Comparison of ENCODE assay signal across 17 cellular contexts in the genomic region with DNA sequence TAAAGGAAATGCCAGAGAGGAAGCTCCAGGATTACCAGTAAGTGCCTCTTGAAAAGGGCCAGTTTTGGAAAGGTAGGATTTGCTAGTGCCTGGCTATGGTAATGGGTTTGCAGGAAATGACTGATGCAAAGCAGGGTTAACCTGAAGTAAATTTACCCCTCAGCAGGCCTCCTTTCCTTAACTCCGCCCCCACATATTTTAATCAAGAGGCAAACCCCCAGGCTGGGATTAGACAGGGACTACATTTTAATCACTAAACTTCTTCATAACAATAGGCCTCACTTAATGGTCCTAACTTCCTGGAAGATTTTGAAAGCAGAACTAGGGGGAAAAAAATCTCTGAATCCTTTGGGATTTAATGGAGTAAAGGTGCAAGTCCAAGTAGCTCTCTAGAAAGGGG. TPM values are rescaled to one million over a fixed set of nuclear protein-coding genes. Genes with fewer than 3 reads are reported as not detected.
DNase-seq lines count a peak whose midpoint lies in the region; ATAC-seq, FAIRE-seq and TF ChIP-seq lines count a peak whose summit lies in the region.
"Had no signal": no experiment of that assay in that cellular context is flagged by ENCODE, and none has a peak within 500 bp of the region (broad histone marks: within the 10 kb centered on the region; RNA-seq: fewer than 3 reads in every experiment).

No MANE protein-coding gene starts in this region.

- H3K9me3 ChIP-seq in A673 (ENCODE audit: low read depth, low read length, poor library complexity, severe bottlenecking), result no peaks in the 10 kb centered on the region
- no peaks in the 10 kb centered on the region for H3K9me3 ChIP-seq in HAP-1
- H3K9me3 ChIP-seq in H1 (ENCODE audit: insufficient read depth in 2 of 2, low read depth in 1 of 2, low read length in 1 of 2), result no peaks in the 10 kb centered on the region
- H3K9me3 ChIP-seq in iPS-20b (ENCODE audit: insufficient read depth, low read depth, low read length), result no peaks in the 10 kb centered on the region

- no peak overlapping the region for H4K91ac ChIP-seq in H1 (replicated peaks; ENCODE audit: insufficient read length, low read length)

- POLR2A ChIA-PET in A673 (lab: Charles Lee; ENCODE audit: low non-redundant PET), result interaction anchor here (0.5 kb wide), 1 partner anchor 11 kb away, joined by 3 read pairs; no protein-coding TSS in a partner anchor
- POLR2A ChIA-PET in H1 (lab: Charles Lee; ENCODE audit: partially characterized antibody), result interaction anchor here (1.0 to 1.1 kb wide), 3 partner anchors 11 to 97 kb away, joined by 3 to 4 read pairs (median 3); no protein-coding TSS in a partner anchor

- H3K9me3 Mint-ChIP-seq in osteocyte (ENCODE audit: unreplicated experiment), result no peaks in the 10 kb centered on the region

- H3K4me1 ChIP-seq in A673 (ENCODE audit: insufficient read depth, low read length, poor library complexity, severe bottlenecking) (no peaks in the 10 kb centered on the region), HAP-1 (peaks cover 8% of the 10 kb centered on the region), H1 (replicated peaks in 1 of 4; ENCODE audit: control insufficient read depth in 3 of 4, insufficient read depth in 4 of 4, low read length in 3 of 4) (peaks cover 4 to 16% (median 9%) of the 10 kb centered on the region in 4 experiments; a peak in 5 of 7 replicates), iPS-20b (ENCODE audit: insufficient read depth, low read length) (peaks cover 7% of the 10 kb centered on the region; the same call in 1 of the 2 replicates)

- no peaks in the 10 kb centered on the region for H4K20me1 ChIP-seq in H1 (replicated peaks in 1 of 2; ENCODE audit: control insufficient read depth in 1 of 2, insufficient read depth in 2 of 2, low read length in 2 of 2)
- H4K20me1 ChIP-seq: BLaER1 treated with 17β-estradiol and CSF1 and Interleukin-3, amounts not matched to agents 10 nM and 100 nM had no signal

- 0 out of 2 replicates have a peak overlapping the region, but pooled peaks have one; percentile 53 for H2BK12ac ChIP-seq in H1 (ENCODE audit: low read depth, low read length)

- H3K27ac Mint-ChIP-seq in osteocyte (ENCODE audit: unreplicated experiment), result no peak overlapping the region

- H2BK20ac ChIP-seq in H1 (ENCODE audit: low read length), result 0 out of 2 replicates have a peak overlapping the region, but pooled peaks have one; percentile 54

- H3K4me1 Mint-ChIP-seq in osteocyte (ENCODE audit: unreplicated experiment), result peaks cover 12% of the 10 kb centered on the region
- H3K4me1 Mint-ChIP-seq: CD4-positive, CD25-positive, alpha-beta regulatory T cell had no signal

- in situ Hi-C loops in HAP-1 (cut with MboI; ENCODE audit: low sequenced_read_pairs), result no loop called here

- FAIRE-seq in H1 (lab: Jason Lieb, UNC), result peak; percentile 58
- FAIRE-seq: GM12878, GM19239, H54, K562 had no signal

- H3K27ac ChIP-seq in A673 (ENCODE audit: low read depth, low read length, poor library complexity, severe bottlenecking) (no peak overlapping the region), H1 (ENCODE audit: low read depth, low read length) (0 out of 2 replicates have a peak overlapping the region, but pooled peaks have one; percentile 38), iPS-20b (ENCODE audit: low read length) (no peak overlapping the region)
- H3K27ac ChIP-seq: 22Rv1; BLaER1 treated with 17β-estradiol and CSF1 and Interleukin-3, amounts not matched to agents 10 nM and 100 nM had no signal

- no peak for TF ChIP-seq EP300 in H1 (IDR thresholded peaks at IDR 0.05; ENCODE audit: borderline replicate concordance in 1 of 2, low read depth in 2 of 2, low read length in 2 of 2)

- no peaks in the 10 kb centered on the region for H3K36me3 Mint-ChIP-seq in osteocyte (ENCODE audit: unreplicated experiment)
- H3K36me3 Mint-ChIP-seq: CD4-positive, CD25-positive, alpha-beta regulatory T cell had no signal

- WGBS in H1 (ENCODE audit: extremely low coverage in 1 of 2, insufficient coverage in 1 of 2, insufficient read length in 1 of 2, insufficient replicate concordance in 2 of 2, low coverage in 1 of 2, low lambda C conversion rate in 2 of 2, missing lambda C conversion rate in 1 of 2), 2 experiments, result 55% methylated on average over 1 of the region's 1 CpG; no CpG with 5 or more reads in 1 of the 2 experiments

- H3K27me3 Mint-ChIP-seq in osteocyte (ENCODE audit: unreplicated experiment), result peaks cover 5% of the 10 kb centered on the region

- no peaks in the 10 kb centered on the region for H3K79me1 ChIP-seq in H1 (ENCODE audit: low read depth, low read length)

- no peak for TF ChIP-seq RAD21 in H1 (IDR thresholded peaks at IDR 0.05 in 1 of 2, conservative IDR thresholded peaks at IDR 0.05 in 1 of 2; ENCODE audit: low read depth in 2 of 2, low read length in 2 of 2)

- H4K5ac ChIP-seq in H1 (ENCODE audit: insufficient read length, low read depth, low read length), result no peak overlapping the region

- no peaks in the 10 kb centered on the region for H3K79me2 ChIP-seq in H1 (ENCODE audit: control insufficient read depth in 1 of 2, insufficient read depth in 2 of 2, low read length in 2 of 2)

- no peak overlapping the region for H2BK120ac ChIP-seq in H1 (replicated peaks; ENCODE audit: low read depth, low read length)

- no peak overlapping the region for H3K14ac ChIP-seq in H1 (ENCODE audit: insufficient read length)

- no peak overlapping the region for H2AFZ ChIP-seq in H1 (ENCODE audit: low read length)

- H3K27me3 ChIP-seq in A673 (replicated peaks; ENCODE audit: insufficient read depth, low read depth, low read length, poor library complexity), result no peaks in the 10 kb centered on the region
- H3K27me3 ChIP-seq in HAP-1 (ENCODE audit: low read depth), result no peaks in the 10 kb centered on the region
- peaks cover 0 to 3% (median 0%) of the 10 kb centered on the region in 4 experiments; a peak in 1 of 7 replicates for H3K27me3 ChIP-seq in H1 (replicated peaks in 1 of 4; ENCODE audit: control insufficient read depth in 3 of 4, extremely low read depth in 1 of 4, insufficient read depth in 3 of 4, low read length in 3 of 4)
- H3K27me3 ChIP-seq in iPS-20b (ENCODE audit: insufficient read depth, low read length), result no peaks in the 10 kb centered on the region
- H3K27me3 ChIP-seq: BLaER1 treated with 17β-estradiol and CSF1 and Interleukin-3, amounts not matched to agents 10 nM and 100 nM had no signal

- intact Hi-C loops in A673 (cut with micrococcal nuclease; ENCODE audit: unreplicated experiment), result no loop called here

- H4K8ac ChIP-seq in H1 (ENCODE audit: extremely low read depth, insufficient read depth, low read length), result no peak overlapping the region

- no peaks in the 10 kb centered on the region for H3K36me3 ChIP-seq in A673 (ENCODE audit: insufficient read depth, low read length, poor library complexity, severe bottlenecking)
- H3K36me3 ChIP-seq in HAP-1 (replicated peaks), result no peaks in the 10 kb centered on the region
- no peaks in the 10 kb centered on the region for H3K36me3 ChIP-seq in H1 (ENCODE audit: control insufficient read depth in 2 of 4, insufficient read depth in 4 of 4, low read length in 3 of 4)
- no peaks in the 10 kb centered on the region for H3K36me3 ChIP-seq in iPS-20b (ENCODE audit: insufficient read depth, low read depth, low read length)
- H3K36me3 ChIP-seq: BLaER1 treated with 17β-estradiol and CSF1 and Interleukin-3, amounts not matched to agents 10 nM and 100 nM had no signal

- H3K9ac ChIP-seq in H1 (replicated peaks in 1 of 4; ENCODE audit: extremely low read depth in 1 of 4, low read depth in 3 of 4, low read length in 3 of 4) (no peak overlapping the region), iPS-20b (ENCODE audit: low read depth, low read length) (no peak overlapping the region; the same call in 1 of the 2 replicates)
- H3K9ac ChIP-seq: BLaER1 treated with 17β-estradiol and CSF1 and Interleukin-3, amounts not matched to agents 10 nM and 100 nM had no signal

- H3K4me3 ChIP-seq in A673 (ENCODE audit: low read depth, low read length, poor library complexity, severe bottlenecking) (no peak overlapping the region), HAP-1 (no peak overlapping the region), H1 (ENCODE audit: extremely low read depth in 1 of 4, insufficient read depth in 2 of 4, low read depth in 3 of 4, low read length in 4 of 4) (peak overlapping the region in 1 of 4 experiments; percentile 37; a peak in 2 of 8 replicates), iPS-20b (ENCODE audit: low read length) (peak overlapping the region; percentile 1; the same call in 1 of the 2 replicates)
- H3K4me3 ChIP-seq: BLaER1 treated with 17β-estradiol and CSF1 and Interleukin-3, amounts not matched to agents 10 nM and 100 nM; GM12878; K562 had no signal

- BruUV-seq in A673 (replicated peaks; lab: Mats Ljungman, UMichigan), result no TSS peak

- peak overlapping the region; percentile 29 to 31; a peak in 2 of 4 replicates for H3K4me2 ChIP-seq in H1 (ENCODE audit: insufficient read depth in 1 of 2, low read depth in 2 of 2, low read length in 2 of 2)
- H3K4me2 ChIP-seq: BLaER1 treated with 17β-estradiol and CSF1 and Interleukin-3, amounts not matched to agents 10 nM and 100 nM had no signal

- no peaks in the 10 kb centered on the region for H3K23me2 ChIP-seq in H1 (ENCODE audit: low read depth, low read length)

- ATAC-seq in GM18867 (IDR thresholded peaks at IDR 0.05; ENCODE audit: unreplicated experiment), result no peak
- ATAC-seq: GM12878, K562 had no signal

- TF ChIP-seq CTCF in A673 (conservative IDR thresholded peaks at IDR 0.05; ENCODE audit: low read depth, low read length), result no peak
- no peak for TF ChIP-seq CTCF in H1 (IDR thresholded peaks at IDR 0.05; ENCODE audit: control extremely low read depth in 1 of 3, insufficient read depth in 1 of 3, low read depth in 1 of 3, low read length in 3 of 3)
- TF ChIP-seq CTCF in osteocyte (IDR thresholded peaks at IDR 0.05), result no peak

- H3K56ac ChIP-seq in H1 (replicated peaks; ENCODE audit: insufficient read length, low read depth, low read length), result no peak overlapping the region

- peak overlapping the region; percentile 90; the same call in 1 of the 2 replicates for H2BK5ac ChIP-seq in H1 (ENCODE audit: low read depth, low read length)

- CTCF ChIA-PET in A673 (lab: Charles Lee) (no interaction called here), H1 (lab: Charles Lee; ENCODE audit: partially characterized antibody) (interaction anchor here (1.2 to 1.9 kb wide), 3 partner anchors 94 to 181 kb away, joined by 4 to 7 read pairs (median 5); no protein-coding TSS in a partner anchor)

- no peak overlapping the region for H3K4me3 Mint-ChIP-seq in osteocyte (ENCODE audit: unreplicated experiment)
- H3K4me3 Mint-ChIP-seq: CD4-positive, CD25-positive, alpha-beta regulatory T cell had no signal

- H3K18ac ChIP-seq in H1 (ENCODE audit: extremely low read depth, low read length), result peak overlapping the region; percentile 88; the same call in 1 of the 2 replicates

- peak overlapping the region; percentile 65; the same call in 1 of the 2 replicates for H2BK15ac ChIP-seq in H1 (ENCODE audit: low read length)

- no peak overlapping the region for H3K23ac ChIP-seq in H1 (ENCODE audit: insufficient read length)

- H3K4ac ChIP-seq in H1 (replicated peaks; ENCODE audit: insufficient read length, low read depth, low read length), result no peak overlapping the region

- TF ChIP-seq POLR2A in H1 (IDR thresholded peaks at IDR 0.05; ENCODE audit: control extremely low read depth in 1 of 2, low read depth in 2 of 2, low read length in 2 of 2), result no peak

- H2AK5ac ChIP-seq in H1 (ENCODE audit: low read depth, low read length), result no peak overlapping the region

- DNase-seq in A673 (ENCODE audit: low spot score) (peak; percentile 37), HAP-1 (ENCODE audit: low spot score in 2 of 2) (peak; percentile 43 to 45), H1 (ENCODE audit: low read depth in 1 of 2, low spot score in 2 of 2) (no peak), osteocyte (ENCODE audit: extremely low spot score, unreplicated experiment) (no peak), OCI-M2 (lab: John Stamatoyannopoulos, UW; ENCODE audit: unreplicated experiment) (no peak), HT-29 (ENCODE audit: low spot score) (no peak)
- DNase-seq: ACHN; CD4-positive, CD25-positive, alpha-beta regulatory T cell; DMS53 had no signal

RNA-seq across cellular contexts. Expression of a gene that starts 10.2 kb away (rescaled TPM):
- total RNA-seq in A673 (2021), result 20.5 and 28.9 TPM in 2 replicates
- total RNA-seq in H1 (2021; fragmentation: NEBNext Ultra II Directional; extraction: Animal tissue kit (Norgen Biotek cat#: 25700)), result 30.6 and 35.3 TPM in 2 replicates
- 16.8 and 26.7 TPM in 2 replicates for polyA plus RNA-seq in H1 (2011; rRNA removed)
- 19.4 TPM for polyA plus RNA-seq in H1 (2011; cell fraction: cytosol; rRNA removed)
- 48.8 TPM for polyA plus RNA-seq in H1 (2011; cell fraction: nucleus; rRNA removed)
- 17.9 to 33.3 TPM (median 27.4 TPM) in 4 replicates for polyA plus RNA-seq in H1 (2012, experiment 1 of 2)
- 2.4 TPM for polyA plus RNA-seq in H1 (2012, experiment 2 of 2)
- polyA plus RNA-seq in H1 (2013, experiment 1 of 2), result 19.4 TPM
- 18.4 TPM for polyA plus RNA-seq in H1 (2013, experiment 2 of 2)
- 65.9 and 87.3 TPM in 2 replicates for polyA minus RNA-seq in H1 (2011; rRNA and poly(A)+ RNA removed)
- polyA minus RNA-seq in H1 (2011; cell fraction: cytosol; rRNA and poly(A)+ RNA removed), result 28.1 TPM
- polyA minus RNA-seq in H1 (2011; cell fraction: nucleus; rRNA and poly(A)+ RNA removed), result 127 TPM
- 19.1 and 19.9 TPM in 2 replicates for total RNA-seq in osteocyte
- total RNA-seq in HT-29 (2014; rRNA removed; shearing (Covaris generic)), result 0.52 TPM in 1 of 2 replicates, not detected in the other
- total RNA-seq: CD4-positive, CD25-positive, alpha-beta regulatory T cell had no signal
- polyA plus RNA-seq: CD4-positive, CD25-positive, alpha-beta regulatory T cell; K562 had no signal

Comparison
In these comparisons a context has a peak if more than half of its experiments do, and no peak if none do; other contexts are left out.
1. DNase-seq: peak in A673 (single experiment) and HAP-1 (2 of 2); none in H1 (0 of 2), osteocyte (single experiment), OCI-M2 (single experiment) and HT-29 (single experiment).
2. RNA of a gene that starts 10.2 kb away (total RNA-seq): 30.6 to 35.3 TPM in H1, 20.5 to 28.9 TPM in A673 and 19.1 to 19.9 TPM in osteocyte; 0.52 TPM in HT-29; every median in the first group is over 10 times any median in the second.